In genomic region chr10:106931159-106931852, GRCh38 we compare ENCODE assay signal across 12 cellular contexts.
DNase-seq lines count a peak whose midpoint lies in the region; ATAC-seq, FAIRE-seq and TF ChIP-seq lines count a peak whose summit lies in the region.
"Had no signal": no experiment of that assay in that cellular context is flagged by ENCODE, and none has a peak within 500 bp of the region (broad histone marks: within the 10 kb centered on the region; RNA-seq: fewer than 3 reads in every experiment).

No MANE protein-coding gene starts in this region.

- H3K9me3 ChIP-seq in K562 (replicated peaks; ENCODE audit: control insufficient read depth, insufficient read depth, low read depth, low read length): no peaks in the 10 kb centered on the region

- intact Hi-C loops in K562 (cut with micrococcal nuclease): no loop called here

- WGBS in K562 (ENCODE audit: insufficient coverage, low coverage, missing lambda C conversion rate): 38% methylated on average over 5 of the region's 5 CpGs

- no peak for TF ChIP-seq EP300 in K562 (IDR thresholded peaks at IDR 0.05; ENCODE audit: low read length)

- H3K36me3 ChIP-seq in K562 (ENCODE audit: control insufficient read depth, insufficient read depth, low read length): no peaks in the 10 kb centered on the region

- no peaks in the 10 kb centered on the region for H3K27me3 ChIP-seq in K562 (ENCODE audit: control insufficient read depth in 2 of 2, insufficient read depth in 2 of 2, low read length in 2 of 2)

- POLR2A ChIA-PET in K562 (lab: Yijun Ruan, JAX): no interaction called here

- no peak for TF ChIP-seq CTCF in K562 (IDR thresholded peaks at IDR 0.05 in 2 of 3, conservative IDR thresholded peaks at IDR 0.05 in 1 of 3; ENCODE audit: insufficient read depth in 2 of 3, low read depth in 1 of 3, low read length in 3 of 3)

- H3K79me2 ChIP-seq in K562 (ENCODE audit: control insufficient read depth, insufficient read depth, low read length): no peaks in the 10 kb centered on the region

- ATAC-seq in GM18499 (IDR thresholded peaks at IDR 0.05; ENCODE audit: insufficient read depth, unreplicated experiment) (peak; percentile 72), GM19468 (IDR thresholded peaks at IDR 0.05; ENCODE audit: extremely low read depth, unreplicated experiment) (peak; percentile 60), HG03064 (IDR thresholded peaks at IDR 0.05; ENCODE audit: low read depth, unreplicated experiment) (peak; percentile 74), K562 (no peak)
- ATAC-seq: stimulated activated naive CD8-positive, alpha-beta T cell treated with anti-CD3 and anti-CD28 coated beads, Interleukin-15, Interleukin-2, amounts not matched to agents 100 U/mL and 50 U/mL, for 24 hours had no signal

- H3K9ac ChIP-seq in K562 (ENCODE audit: insufficient read depth in 1 of 2, low read depth in 2 of 2, low read length in 2 of 2): no peak overlapping the region

- no peak for TF ChIP-seq POLR2A in K562 (conservative IDR thresholded peaks at IDR 0.05)

- no peak overlapping the region for H3K27ac ChIP-seq in K562 (ENCODE audit: extremely low read depth, low read depth, low read length)

- H3K4me2 ChIP-seq in K562 (ENCODE audit: insufficient read depth, low read length): no peak overlapping the region

- CTCF ChIA-PET in K562 (lab: Yijun Ruan, JAX; ENCODE audit: low intra/inter-chr PET ratio): no interaction called here

- DNase-seq in K562 (ENCODE audit: extremely low read depth in 1 of 4, low spot score in 3 of 4) (no peak), germinal center (ENCODE audit: low spot score) (no peak), NCI-H1105 treated with DMSO at 0.1 percent for 48 hours (lab: John Stamatoyannopoulos, UW) (no peak), NCI-H446 treated with DMSO at 0.1 percent for 48 hours (lab: John Stamatoyannopoulos, UW) (no peak), HTR-8/SVneo (ENCODE audit: insufficient read length, low spot score) (no peak)
- DNase-seq: activated naive CD8-positive, alpha-beta T cell treated with anti-CD3 and anti-CD28 coated beads for 36 hours; NCI-H69; stimulated activated naive CD8-positive, alpha-beta T cell treated with anti-CD3 and anti-CD28 coated beads, Interleukin-15, Interleukin-2, amounts not matched to agents 100 U/mL and 50 U/mL, for 24 hours had no signal

- in situ Hi-C loops in K562 (cut with MboI): no loop called here

- no peak overlapping the region for H3K4me3 ChIP-seq in K562

- no peaks in the 10 kb centered on the region; a peak in 1 of 5 replicates for H3K4me1 ChIP-seq in K562 (replicated peaks in 1 of 2; ENCODE audit: control insufficient read depth in 2 of 2, insufficient read depth in 2 of 2, low read length in 2 of 2)

- TF ChIP-seq RAD21 in K562 (CRISPR knock-in tag; conservative IDR thresholded peaks at IDR 0.05 in 1 of 2, IDR thresholded peaks at IDR 0.05 in 1 of 2): no peak

- H2AFZ ChIP-seq in K562 (ENCODE audit: low read depth, low read length): no peak overlapping the region

- no peaks in the 10 kb centered on the region for H3K9me1 ChIP-seq in K562 (ENCODE audit: control insufficient read depth, insufficient read depth, low read length)

- peak; percentile 49 for FAIRE-seq in K562 (lab: Jason Lieb, UNC)
- FAIRE-seq in HTR-8/SVneo (lab: Jason Lieb, UNC): no peak
- FAIRE-seq: keratinocyte had no signal

- BruUV-seq in K562 (replicated peaks; lab: Mats Ljungman, UMichigan): no TSS peak

- no peaks in the 10 kb centered on the region for H4K20me1 ChIP-seq in K562 (replicated peaks; ENCODE audit: control insufficient read depth, insufficient read depth, low read length)

TF ChIP-seq in K562, 482 proteins besides CTCF, POLR2A, EP300 and RAD21 (continues in another document):
- TF ChIP-seq E2F3 (CRISPR knock-in tag; IDR thresholded peaks at IDR 0.05): no peak
- no peak for TF ChIP-seq SP1 (CRISPR knock-in tag; IDR thresholded peaks at IDR 0.05)
- TF ChIP-seq PBX2 (CRISPR knock-in tag; IDR thresholded peaks at IDR 0.05; ENCODE audit: low read depth): no peak
- TF ChIP-seq PBX2 (tag; conservative IDR thresholded peaks at IDR 0.05; ENCODE audit: low read depth): no peak
- TF ChIP-seq ARID3B (CRISPR knock-in tag; IDR thresholded peaks at IDR 0.05; ENCODE audit: borderline replicate concordance): no peak
- no peak for TF ChIP-seq GTF2E2 (tag; IDR thresholded peaks at IDR 0.05)
- TF ChIP-seq MTF1 (CRISPR knock-in tag; IDR thresholded peaks at IDR 0.05; ENCODE audit: borderline replicate concordance): no peak
- TF ChIP-seq JUNB (CRISPR knock-in tag; conservative IDR thresholded peaks at IDR 0.05): no peak
- TF ChIP-seq ZNF668 (CRISPR knock-in tag; IDR thresholded peaks at IDR 0.05): no peak
- no peak for TF ChIP-seq ZNF347 (CRISPR knock-in tag; IDR thresholded peaks at IDR 0.05; ENCODE audit: low read depth)
- no peak for TF ChIP-seq HDGF (IDR thresholded peaks at IDR 0.05)
- TF ChIP-seq TRIM25 (IDR thresholded peaks at IDR 0.05; ENCODE audit: borderline replicate concordance): no peak
- no peak for TF ChIP-seq ZNF764 (CRISPR knock-in tag; IDR thresholded peaks at IDR 0.05; ENCODE audit: low read depth)
